Comparison of ENCODE assay signal across 24 cellular contexts in the genomic region with DNA sequence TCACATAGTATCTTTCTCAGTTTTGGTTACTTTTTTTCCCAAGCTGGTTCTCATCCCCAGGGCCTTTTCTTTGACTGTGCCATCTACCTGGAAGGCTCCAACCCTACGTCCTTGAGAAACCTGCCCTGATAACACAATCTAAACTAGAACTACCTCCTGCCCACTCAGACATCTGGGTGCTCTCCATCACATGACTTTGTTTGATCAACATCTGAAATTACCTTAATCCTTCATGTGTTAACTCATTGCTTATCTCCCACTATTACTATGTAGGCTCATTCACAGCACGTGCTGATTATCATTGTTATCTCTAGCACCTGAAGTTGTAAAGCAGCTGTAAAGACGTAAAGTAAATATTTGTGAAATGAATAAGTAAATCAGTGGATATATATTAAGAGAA.
DNase-seq lines count a peak whose midpoint lies in the region; ATAC-seq and TF ChIP-seq lines count a peak whose summit lies in the region.
"Had no signal": no experiment of that assay in that cellular context is flagged by ENCODE, and none has a peak within 500 bp of the region (broad histone marks: within the 10 kb centered on the region; RNA-seq: fewer than 3 reads in every experiment).

No MANE protein-coding gene starts in this region.

- H3K36me3 ChIP-seq in endodermal cell (ENCODE audit: control insufficient read depth, insufficient read depth, low read length): no peaks in the 10 kb centered on the region

- H3K9ac ChIP-seq in endodermal cell (ENCODE audit: extremely low read depth, low read length, poor library complexity, severe bottlenecking): no peak overlapping the region

- no peak overlapping the region for H3K27ac Mint-ChIP-seq in endodermal cell
- H3K27ac Mint-ChIP-seq: CD8-positive, alpha-beta T cell; IgD-negative memory B cell had no signal

- WGBS in endodermal cell (ENCODE audit: insufficient coverage in 1 of 2, insufficient read length in 1 of 2), 2 experiments: 16 to 20% methylated on average over 1 to 2 of the region's 3 CpGs

- H3K9me3 Mint-ChIP-seq in endodermal cell: no peaks in the 10 kb centered on the region

- H3K4me3 Mint-ChIP-seq in endodermal cell: no peak overlapping the region
- H3K4me3 Mint-ChIP-seq: CD8-positive, alpha-beta T cell; IgD-negative memory B cell had no signal

- DNase-seq in NCI-H1417 (lab: John Stamatoyannopoulos, UW) (peak in 2 of 3 experiments; percentile 34 to 66), NCI-H1417 treated with DMSO at 0.1 percent for 48 hours (lab: John Stamatoyannopoulos, UW) (no peak), COLO668 (lab: John Stamatoyannopoulos, UW; ENCODE audit: unreplicated experiment) (peak; percentile 27), NCI-H510A treated with DMSO at 0.1 percent for 48 hours (lab: John Stamatoyannopoulos, UW) (peak; percentile 83), endodermal cell (peak; percentile 55), posterior cingulate gyrus (no peak), NCI-H82 (lab: John Stamatoyannopoulos, UW) (no peak)
- DNase-seq: AML-193; C1 segment of cervical spinal cord; Calu3; CD8-positive, alpha-beta T cell; EL; GF-D8; H7; MV-4-11; NCI-H1105 treated with DMSO at 0.1 percent for 48 hours; NCI-H1930; NCI-H446; SIG-M5 had no signal

- TF ChIP-seq CTCF in endodermal cell (conservative IDR thresholded peaks at IDR 0.05): no peak

- H3K27me3 ChIP-seq in endodermal cell (ENCODE audit: control insufficient read depth, insufficient read depth, low read length, poor library complexity, severe bottlenecking): peaks cover 67% of the 10 kb centered on the region

- no peaks in the 10 kb centered on the region for H3K36me3 Mint-ChIP-seq in endodermal cell (ENCODE audit: low read depth)
- H3K36me3 Mint-ChIP-seq: CD8-positive, alpha-beta T cell; IgD-negative memory B cell had no signal

- H3K4me1 Mint-ChIP-seq in endodermal cell: peaks cover 32% of the 10 kb centered on the region
- H3K4me1 Mint-ChIP-seq: IgD-negative memory B cell had no signal

- H3K27me3 Mint-ChIP-seq in endodermal cell (ENCODE audit: insufficient read depth): peaks cover 85% of the 10 kb centered on the region
- H3K27me3 Mint-ChIP-seq: IgD-negative memory B cell had no signal

- H3K4me3 ChIP-seq in endodermal cell (ENCODE audit: low read length): no peak overlapping the region

- no peak overlapping the region for H3K27ac ChIP-seq in endodermal cell (ENCODE audit: low read depth, low read length)
- H3K27ac ChIP-seq: 22Rv1 had no signal

- no peaks in the 10 kb centered on the region for H3K9me3 ChIP-seq in endodermal cell (ENCODE audit: control insufficient read depth, low read length)

- intact Hi-C loops in posterior cingulate gyrus (cut with DNase I): no loop called here

- no peaks in the 10 kb centered on the region for H3K4me1 ChIP-seq in endodermal cell (ENCODE audit: control insufficient read depth, insufficient read depth, low read length)

- no peak for ATAC-seq in GM18909 (IDR thresholded peaks at IDR 0.05; ENCODE audit: poor library complexity, unreplicated experiment)
- ATAC-seq: CD8-positive, alpha-beta T cell; Panc1; SK-N-SH treated with all-trans-retinoic acid at 6 μM for 48 hours had no signal

Comparison
In these comparisons a context has a peak if more than half of its experiments do, and no peak if none do; other contexts are left out.
1. DNase-seq: peak in NCI-H1417 (2 of 3), COLO668 (single experiment), NCI-H510A treated with DMSO at 0.1 percent for 48 hours (single experiment) and endodermal cell (single experiment); none in NCI-H1417 treated with DMSO at 0.1 percent for 48 hours (single experiment), posterior cingulate gyrus (0 of 10) and NCI-H82 (single experiment).